In the genomic region with DNA sequence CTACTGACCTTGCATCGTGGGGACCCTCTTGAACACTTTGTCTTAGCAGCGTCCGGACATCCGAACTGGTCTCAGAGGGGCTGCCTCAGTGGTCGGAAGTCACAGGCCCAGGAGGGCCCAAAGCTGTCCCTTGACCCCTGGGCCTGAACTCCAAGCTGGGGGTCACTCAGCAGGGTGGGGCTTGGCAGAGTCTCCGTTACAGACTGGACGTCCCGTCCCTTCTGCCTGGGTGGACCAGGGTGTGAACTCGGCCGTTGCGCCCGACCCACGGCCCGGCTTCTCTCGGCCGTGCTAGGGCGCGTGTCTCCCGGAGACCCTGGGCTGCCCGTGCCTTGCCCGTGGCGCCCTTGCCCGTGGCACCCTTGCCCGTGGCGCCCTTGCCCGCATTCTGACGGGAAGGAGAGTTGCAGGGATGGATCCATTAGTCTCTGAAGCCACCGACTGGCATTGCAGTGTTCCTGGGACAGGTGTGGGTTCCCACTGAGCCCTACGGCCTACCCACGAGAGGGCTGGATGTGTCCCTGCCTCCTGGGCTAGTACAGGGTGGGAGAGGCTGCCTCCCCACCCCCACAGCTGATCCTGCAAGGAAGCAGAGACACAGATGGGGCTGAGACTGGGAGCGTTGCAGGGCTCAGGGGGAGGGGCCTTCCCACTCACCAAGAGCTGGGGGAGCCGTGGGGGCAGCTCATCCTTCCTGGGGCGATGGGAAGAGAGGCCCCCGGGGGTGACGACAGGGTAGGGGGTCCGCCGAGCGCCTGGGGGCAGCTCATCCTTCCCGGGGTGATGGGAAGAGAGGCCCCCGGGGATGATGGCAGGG, we compare ENCODE assay signal across 19 cellular contexts. TPM values are rescaled to one million over a fixed set of nuclear protein-coding genes. Genes with fewer than 3 reads are reported as not detected.
DNase-seq lines count a peak whose midpoint lies in the region; ATAC-seq and TF ChIP-seq lines count a peak whose summit lies in the region.
"Had no signal": no experiment of that assay in that cellular context is flagged by ENCODE, and none has a peak within 500 bp of the region (broad histone marks: within the 10 kb centered on the region; RNA-seq: fewer than 3 reads in every experiment).

No MANE protein-coding gene starts in this region.

- 0 out of 20 replicates have a peak overlapping the region, but pooled peaks of 1 of the 10 experiments have one; percentile 11 for H3K4me3 ChIP-seq in BLaER1 treated with 17β-estradiol and CSF1 and Interleukin-3, amounts not matched to agents 10 nM and 100 nM
- H3K4me3 ChIP-seq in WERI-Rb-1 (ENCODE audit: low read depth, low read length): peak overlapping the region; percentile 34
- no peak overlapping the region for H3K4me3 ChIP-seq in right atrium auricular region
- peak overlapping the region in 1 of 4 donors; percentile 34 for H3K4me3 ChIP-seq in gastrocnemius medialis
- H3K4me3 ChIP-seq: adrenal gland, GM12878, SJCRH30 had no signal

- no peak overlapping the region for H3K27ac ChIP-seq in BLaER1 treated with 17β-estradiol and CSF1 and Interleukin-3, amounts not matched to agents 10 nM and 100 nM
- H3K27ac ChIP-seq in WERI-Rb-1 (peak overlapping the region; percentile 95), right atrium auricular region (peak overlapping the region; percentile 37 to 39), gastrocnemius medialis (peak overlapping the region; percentile 44 to 77 (median 70))
- H3K27ac ChIP-seq: SJCRH30 had no signal

- peak; percentile 28 to 31 for ATAC-seq in gastrocnemius medialis
- no peak for ATAC-seq in HG03354 (IDR thresholded peaks at IDR 0.05; ENCODE audit: poor library complexity, severe bottlenecking, unreplicated experiment)
- ATAC-seq: GM12878, PC-3, T-helper 17 cell had no signal

- peaks cover 0 to 91% (median 83%) of the 10 kb centered on the region in 11 experiments; a peak in 19 of 22 replicates for H4K20me1 ChIP-seq in BLaER1 treated with 17β-estradiol and CSF1 and Interleukin-3, amounts not matched to agents 10 nM and 100 nM

- H3K4me2 ChIP-seq in BLaER1 treated with 17β-estradiol and CSF1 and Interleukin-3, amounts not matched to agents 10 nM and 100 nM: peak overlapping the region; percentile 36 to 97 (median 79); a peak in 21 of 22 replicates

- H3K9ac ChIP-seq in BLaER1 treated with 17β-estradiol and CSF1 and Interleukin-3, amounts not matched to agents 10 nM and 100 nM: peak overlapping the region in 4 of 11 experiments; percentile 18 to 49 (median 38); a peak in 7 of 22 replicates

- intact Hi-C loops in gastrocnemius medialis (cut with DNase I; ENCODE audit: low total_unique reads): no loop called here

- DNase-seq in WERI-Rb-1 (peak; percentile 87), right atrium auricular region (ENCODE audit: low spot score) (no peak), gastrocnemius medialis (peak; percentile 10 to 27), AG20443 (ENCODE audit: low spot score) (no peak), mesenteric fat pad (ENCODE audit: low spot score) (no peak)
- DNase-seq in central memory CD4-positive, alpha-beta T cell: no peak
- DNase-seq: activated CD4-positive, alpha-beta memory T cell treated with anti-CD3 and anti-CD28 coated beads, Interleukin-2, amount 10 ng/mL, durations not matched to agents 7 days and 5 days; DMS53; KG1; MV-4-11; NCI-H1694 treated with DMSO at 0.1 percent for 48 hours; NCI-H2227 treated with DMSO at 0.1 percent for 48 hours; PC-3; T-helper 17 cell had no signal

- peaks cover 25 to 65% (median 62%) of the 10 kb centered on the region in 10 experiments for H3K4me1 ChIP-seq in BLaER1 treated with 17β-estradiol and CSF1 and Interleukin-3, amounts not matched to agents 10 nM and 100 nM
- peaks cover 0 to 41% of the 10 kb centered on the region in 2 donors for H3K4me1 ChIP-seq in right atrium auricular region
- H3K4me1 ChIP-seq in gastrocnemius medialis: peaks cover 4 to 14% of the 10 kb centered on the region in 2 donors

- no peaks in the 10 kb centered on the region for H3K36me3 ChIP-seq in BLaER1 treated with 17β-estradiol and CSF1 and Interleukin-3, amounts not matched to agents 10 nM and 100 nM
- H3K36me3 ChIP-seq in WERI-Rb-1 (peaks cover 46% of the 10 kb centered on the region), right atrium auricular region (no peaks in the 10 kb centered on the region), gastrocnemius medialis (no peaks in the 10 kb centered on the region)
- H3K36me3 ChIP-seq: adrenal gland, SJCRH30 had no signal

- no peaks in the 10 kb centered on the region for H3K9me3 ChIP-seq in BLaER1 treated with 17β-estradiol and CSF1 and Interleukin-3, amounts not matched to agents 10 nM and 100 nM (replicated peaks in 1 of 11)
- H3K9me3 ChIP-seq in WERI-Rb-1 (ENCODE audit: severe bottlenecking) (no peaks in the 10 kb centered on the region), right atrium auricular region (no peaks in the 10 kb centered on the region), gastrocnemius medialis (no peaks in the 10 kb centered on the region)
- H3K9me3 ChIP-seq: adrenal gland, SJCRH30 had no signal

- TF ChIP-seq POLR2A in gastrocnemius medialis (IDR thresholded peaks at IDR 0.05): no peak

- no peak for TF ChIP-seq CTCF in WERI-Rb-1 (IDR thresholded peaks at IDR 0.05; ENCODE audit: low read depth, low read length)
- TF ChIP-seq CTCF in right atrium auricular region (IDR thresholded peaks at IDR 0.05): no peak
- no peak for TF ChIP-seq CTCF in gastrocnemius medialis (IDR thresholded peaks at IDR 0.05 in 4 of 5, conservative IDR thresholded peaks at IDR 0.05 in 1 of 5)

- H3K27me3 ChIP-seq in BLaER1 treated with 17β-estradiol and CSF1 and Interleukin-3, amounts not matched to agents 10 nM and 100 nM: peaks cover 46 to 63% (median 53%) of the 10 kb centered on the region in 11 experiments
- H3K27me3 ChIP-seq in WERI-Rb-1 (ENCODE audit: insufficient read depth, low read depth, severe bottlenecking) (no peaks in the 10 kb centered on the region), right atrium auricular region (peaks cover 0 to 16% of the 10 kb centered on the region in 2 donors), gastrocnemius medialis (peaks cover 54 to 86% (median 78%) of the 10 kb centered on the region in 3 donors)
- H3K27me3 ChIP-seq: adrenal gland had no signal

- in situ Hi-C loops in gastrocnemius medialis (cut with MboI; ENCODE audit: low sequenced_read_pairs in 4 of 4): no loop called here

RNA-seq across cellular contexts. Expression of a gene that starts 4.9 kb away (rescaled TPM):
- total RNA-seq in right atrium auricular region (1 to 10 TPM; 7.0 to 9.4 TPM), gastrocnemius medialis (10 to 100 TPM in 1 of 4 donors, 1 to 10 TPM in 3; 3.7 to 12.8 (median 4.5) TPM), mesenteric fat pad (2.6 TPM)

Comparison
In these comparisons a context has a peak if more than half of its experiments do, and no peak if none do; other contexts are left out.
1. H3K27ac ChIP-seq: peak in WERI-Rb-1 (single experiment), right atrium auricular region (2 of 2) and gastrocnemius medialis (4 of 4); none in BLaER1 treated with 17β-estradiol and CSF1 and Interleukin-3, amounts not matched to agents 10 nM and 100 nM (0 of 11).
2. DNase-seq: peak in WERI-Rb-1 (single experiment) and gastrocnemius medialis (2 of 2); none in right atrium auricular region (single experiment), central memory CD4-positive, alpha-beta T cell (single experiment), AG20443 (single experiment) and mesenteric fat pad (single experiment).